ENCODE assay signal across 25 cellular contexts in the genomic region with DNA sequence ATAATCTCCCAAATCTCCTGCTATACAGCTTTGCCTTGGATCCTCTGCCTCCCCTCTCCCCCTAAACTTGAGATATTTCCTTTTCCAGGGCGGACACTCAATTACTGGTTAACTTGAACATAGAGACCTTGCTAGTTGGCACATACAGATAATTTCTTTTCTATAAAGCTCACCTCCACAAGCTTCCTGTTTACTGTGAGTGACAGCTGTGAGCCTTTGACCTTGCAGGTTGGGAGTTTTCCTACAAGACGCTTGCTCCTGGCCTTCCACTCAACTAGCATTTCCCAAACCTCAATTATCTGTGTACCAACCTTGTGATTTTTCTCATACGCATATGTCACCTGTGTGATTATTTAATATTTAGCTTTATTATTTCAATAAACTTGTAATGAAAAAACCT.
A peak's percentile ranks its signal among the peaks of the same experiment; 100 is the strongest.
DNase-seq lines count a peak whose midpoint lies in the region; ATAC-seq and TF ChIP-seq lines count a peak whose summit lies in the region.
"Had no signal": no experiment of that assay in that cellular context is flagged by ENCODE, and none has a peak within 500 bp of the region (broad histone marks: within the 10 kb centered on the region; RNA-seq: fewer than 3 reads in every experiment).

No MANE protein-coding gene starts in this region.

- no peak for TF ChIP-seq EP300 in upper lobe of left lung (IDR thresholded peaks at IDR 0.05)

- H3K36me3 ChIP-seq in HUES64 (ENCODE audit: insufficient read depth, low read length) (no peaks in the 10 kb centered on the region), mucosa of rectum (ENCODE audit: control insufficient read depth in 2 of 2, insufficient read depth in 2 of 2, low read length in 2 of 2) (no peaks in the 10 kb centered on the region), upper lobe of left lung (no peaks in the 10 kb centered on the region)
- H3K36me3 ChIP-seq: BLaER1 treated with 17β-estradiol and CSF1 and Interleukin-3, amounts not matched to agents 10 nM and 100 nM; breast epithelium; esophagus squamous epithelium; heart right ventricle; stomach had no signal

- DNase-seq in dorsolateral prefrontal cortex = no peak
- no peak for DNase-seq in upper lobe of left lung
- DNase-seq in NCI-H187 treated with DMSO at 0.1 percent for 48 hours (lab: John Stamatoyannopoulos, UW) = no peak
- no peak for DNase-seq in HuH-7.5 (ENCODE audit: low spot score)
- DNase-seq: activated B cell treated with CpG ODN at 0.5 μM for 24 hours; activated naive CD4-positive, alpha-beta T cell treated with anti-CD3 and anti-CD28 coated beads, Interleukin-2, amount 10 ng/mL, durations not matched to agents 7 days and 5 days; Caco-2; esophagus squamous epithelium; heart right ventricle; naive B cell; NCI-H1930; NCI-H2227 treated with DMSO at 0.1 percent for 48 hours; occipital lobe; Right ventricle myocardium superior; stimulated activated CD4-positive, alpha-beta T cell treated with anti-CD3 and anti-CD28 coated beads, Interleukin-1b, Interleukin-23, amount 100 ng/mL, for 48 hours; stomach; T-helper 9 cell; trophoblast cell had no signal

- H3K27me3 ChIP-seq in HUES64 (ENCODE audit: insufficient read depth, low read length) (no peaks in the 10 kb centered on the region), dorsolateral prefrontal cortex (no peaks in the 10 kb centered on the region), mucosa of rectum (ENCODE audit: control insufficient read depth in 2 of 2, insufficient read depth in 2 of 2, low read length in 2 of 2) (no peaks in the 10 kb centered on the region), upper lobe of left lung (no peaks in the 10 kb centered on the region)
- H3K27me3 ChIP-seq: BLaER1 treated with 17β-estradiol and CSF1 and Interleukin-3, amounts not matched to agents 10 nM and 100 nM; breast epithelium; esophagus squamous epithelium; heart right ventricle; stomach had no signal

- 76% methylated on average over 2 of the region's 3 CpGs for WGBS in HUES64
- WGBS in upper lobe of left lung, 2 donors = 65 to 83% methylated on average over 3 of the region's 3 CpGs

- H3K4me1 ChIP-seq in HUES64 (ENCODE audit: insufficient read depth, low read length) (peaks cover 34% of the 10 kb centered on the region), mucosa of rectum (ENCODE audit: control insufficient read depth in 2 of 2, insufficient read depth in 2 of 2, low read length in 2 of 2) (peaks cover 6 to 15% of the 10 kb centered on the region in 2 donors), upper lobe of left lung (peaks cover 0 to 14% (median 1%) of the 10 kb centered on the region in 4 donors)
- H3K4me1 ChIP-seq: BLaER1 treated with 17β-estradiol and CSF1 and Interleukin-3, amounts not matched to agents 10 nM and 100 nM; breast epithelium; Caco-2; stomach had no signal

- no peak for TF ChIP-seq CTCF in dorsolateral prefrontal cortex (IDR thresholded peaks at IDR 0.05 in 54 of 56, conservative IDR thresholded peaks at IDR 0.05 in 2 of 56; ENCODE audit: low read depth in 1 of 56, partially characterized antibody in 56 of 56)
- no peak for TF ChIP-seq CTCF in upper lobe of left lung (IDR thresholded peaks at IDR 0.05)

- no peak for TF ChIP-seq POLR2A in upper lobe of left lung (IDR thresholded peaks at IDR 0.05)

- intact Hi-C loops in dorsolateral prefrontal cortex (cut with DNase I) = loop anchor here in 1 of 2 donors (5.0 to 10.0 kb wide), 2 partner anchors 76 to 591 kb away; no protein-coding TSS in a partner anchor

- H3K4me3 ChIP-seq in HUES64 (ENCODE audit: low read length) (no peak overlapping the region), dorsolateral prefrontal cortex (peak overlapping the region in 3 of 59 donors; percentile 1 to 25 (median 15)), mucosa of rectum (ENCODE audit: low read length in 2 of 2) (no peak overlapping the region), upper lobe of left lung (no peak overlapping the region)
- H3K4me3 ChIP-seq: BLaER1 treated with 17β-estradiol and CSF1 and Interleukin-3, amounts not matched to agents 10 nM and 100 nM; breast epithelium; coronary artery; esophagus squamous epithelium; heart right ventricle; skin epidermis; stomach had no signal

- ATAC-seq in upper lobe of left lung (ENCODE audit: low FRiP score in 2 of 2) (no peak), GM19035 (IDR thresholded peaks at IDR 0.05; ENCODE audit: unreplicated experiment) (no peak)

- peak overlapping the region; percentile 32 for H3K9ac ChIP-seq in HUES64 (ENCODE audit: low read depth, low read length)
- peak overlapping the region in 1 of 2 donors; percentile 58 for H3K9ac ChIP-seq in mucosa of rectum (ENCODE audit: low read depth in 1 of 2, low read length in 2 of 2)
- H3K9ac ChIP-seq: BLaER1 treated with 17β-estradiol and CSF1 and Interleukin-3, amounts not matched to agents 10 nM and 100 nM had no signal

- peak overlapping the region; percentile 91 for H3K27ac ChIP-seq in HUES64 (ENCODE audit: low read depth, low read length)
- H3K27ac ChIP-seq in dorsolateral prefrontal cortex = peak overlapping the region in 58 of 59 donors; percentile 48 to 98 (median 93)
- peak overlapping the region; percentile 59 to 73 for H3K27ac ChIP-seq in mucosa of rectum (ENCODE audit: low read depth in 2 of 2, low read length in 2 of 2)
- peak overlapping the region in 3 of 4 donors; percentile 2 to 60 (median 19) for H3K27ac ChIP-seq in upper lobe of left lung
- H3K27ac ChIP-seq: BLaER1 treated with 17β-estradiol and CSF1 and Interleukin-3, amounts not matched to agents 10 nM and 100 nM; breast epithelium; coronary artery; skin epidermis; stomach had no signal

- H3K9me3 ChIP-seq in HUES64 (ENCODE audit: insufficient read depth, low read depth, low read length) = no peaks in the 10 kb centered on the region
- H3K9me3 ChIP-seq in mucosa of rectum (ENCODE audit: control insufficient read depth in 2 of 2, low read length in 2 of 2) = no peaks in the 10 kb centered on the region
- H3K9me3 ChIP-seq in upper lobe of left lung = no peaks in the 10 kb centered on the region
- H3K9me3 ChIP-seq: breast epithelium, Caco-2, esophagus squamous epithelium, stomach had no signal

Comparison
In these comparisons a context has a peak if more than half of its experiments do, and no peak if none do; other contexts are left out.
1. H3K27ac ChIP-seq: peak in every context shown above with its lines; median percentile 93 in dorsolateral prefrontal cortex; 91 in HUES64; 66 in mucosa of rectum; 19 in upper lobe of left lung.